7 cellular contexts compared by ENCODE assay signal in genomic region chr1:206909167-206909882, GRCh38. TPM values are rescaled to one million over a fixed set of nuclear protein-coding genes. Genes with fewer than 3 reads are reported as not detected.
DNase-seq lines count a peak whose midpoint lies in the region; TF ChIP-seq lines count a peak whose summit lies in the region.

No MANE protein-coding gene starts in this region.

- TF ChIP-seq CTCF in left ventricle myocardium inferior (IDR thresholded peaks at IDR 0.05; ENCODE audit: borderline replicate concordance): no peak

- POLR2A ChIA-PET in HEK293T (lab: Yijun Ruan, JAX): interaction anchor here (0.7 kb wide), 1 partner anchor 196 kb away, joined by 4 read pairs; no protein-coding TSS in a partner anchor

- intact Hi-C loops in left ventricle myocardium inferior (cut with micrococcal nuclease): no loop called here

- H3K9me3 ChIP-seq in left ventricle myocardium inferior (replicated peaks): no peaks in the 10 kb centered on the region

- DNase-seq in HEK293T (ENCODE audit: extremely low spot score) (peak; percentile 56), NCI-H748 treated with DMSO at 0.1 percent for 48 hours (lab: John Stamatoyannopoulos, UW) (peak; percentile 12), left ventricle myocardium inferior (peak; percentile 48), retina (peak; percentile 63), occipital lobe (lab: John Stamatoyannopoulos, UW) (no peak), putamen (ENCODE audit: low spot score) (no peak)
- peak; percentile 57 for DNase-seq in activated naive CD4-positive, alpha-beta T cell treated with anti-CD3 and anti-CD28 coated beads, Interleukin-2, amount 50 U/mL, for 16 hours

- CTCF ChIA-PET in HEK293T (lab: Yijun Ruan, JAX): interaction anchor here (0.8 to 2.1 kb wide), 11 partner anchors 9 to 274 kb away, joined by 3 to 6 read pairs (median 3); partner anchors contain the start of gene DYRK3

- H3K27me3 ChIP-seq in left ventricle myocardium inferior (ENCODE audit: low read depth): peaks cover 46% of the 10 kb centered on the region

- H3K4me3 ChIP-seq in left ventricle myocardium inferior: peak overlapping the region; percentile 70

- peak overlapping the region; percentile 58 for H3K27ac ChIP-seq in left ventricle myocardium inferior (replicated peaks)

- no peaks in the 10 kb centered on the region for H3K36me3 ChIP-seq in left ventricle myocardium inferior

- peaks cover 20% of the 10 kb centered on the region for H3K4me1 ChIP-seq in left ventricle myocardium inferior

TF ChIP-seq in HEK293T, 16 proteins besides CTCF, POLR2A, EP300 and RAD21:
- no peak for TF ChIP-seq ELF4 (IDR thresholded peaks at IDR 0.05)
- peak; percentile 82 for TF ChIP-seq PKNOX1 (IDR thresholded peaks at IDR 0.05)

RNA-seq across cellular contexts. Expression of gene IL24, which starts 12.1 kb away (rescaled TPM):
- total RNA-seq in left ventricle myocardium inferior: not detected
- total RNA-seq in occipital lobe: not detected

RNA-seq across cellular contexts. Expression of gene FCMR, which starts 12.4 kb away (rescaled TPM):
- total RNA-seq in left ventricle myocardium inferior (3.3 TPM), occipital lobe (0.47 TPM)

RNA-seq across cellular contexts. Expression of gene PIGR, which starts 36.9 kb away (rescaled TPM):
- total RNA-seq in left ventricle myocardium inferior: 0.91 TPM
- total RNA-seq in occipital lobe: not detected

RNA-seq across cellular contexts. Expression of gene IL20, which starts 43.9 kb away (rescaled TPM):
- total RNA-seq in left ventricle myocardium inferior (not detected), occipital lobe (0.47 TPM)

Comparison
In these comparisons a context has a peak if more than half of its experiments do, and no peak if none do; other contexts are left out.
1. DNase-seq: peak in HEK293T (single experiment), NCI-H748 treated with DMSO at 0.1 percent for 48 hours (single experiment), activated naive CD4-positive, alpha-beta T cell treated with anti-CD3 and anti-CD28 coated beads, Interleukin-2, amount 50 U/mL, for 16 hours (single experiment), left ventricle myocardium inferior (single experiment) and retina (single experiment); none in occipital lobe (single experiment) and putamen (single experiment).